Comparison of ENCODE assay signal across 7 cellular contexts in the genomic region with DNA sequence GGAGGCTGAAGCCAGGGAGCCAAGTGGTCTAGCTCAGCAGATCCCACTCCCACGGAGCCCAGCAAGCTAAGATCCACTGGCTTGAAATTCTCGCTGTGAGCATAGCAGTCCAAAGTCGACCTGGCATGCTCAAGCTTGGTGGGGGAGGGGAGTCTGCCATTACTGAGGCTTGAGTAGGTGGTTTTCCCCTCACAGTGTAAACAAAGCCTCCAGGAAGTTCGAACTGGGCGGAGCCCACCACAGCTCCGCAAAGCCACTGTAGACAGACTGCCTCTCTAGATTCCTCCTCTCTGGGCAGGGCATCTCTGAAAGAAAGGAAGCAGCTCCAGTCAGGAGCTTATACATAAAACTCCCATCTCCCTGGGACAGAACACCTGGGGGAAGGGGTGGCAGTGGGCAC.
A peak's percentile ranks its signal among the peaks of the same experiment; 100 is the strongest.
DNase-seq lines count a peak whose midpoint lies in the region; ATAC-seq, FAIRE-seq and TF ChIP-seq lines count a peak whose summit lies in the region.
"Not testable (repeated sequence)": the region's sequence is repeated elsewhere in the genome, so short reads cannot be mapped to it uniquely, and the experiment has no call there.

No MANE protein-coding gene starts in this region.

- not testable (repeated sequence) for H3K9me2 ChIP-seq in PC-3 (replicated peaks; ENCODE audit: low read length)

- H3K36me3 ChIP-seq in HUES48 (ENCODE audit: control insufficient read depth, insufficient read depth, low read length); PC-3 (ENCODE audit: low read depth, low read length); K562 (ENCODE audit: control insufficient read depth, insufficient read depth, low read length); left lung: not testable (repeated sequence)

- intact Hi-C loops in Calu3 (cut with micrococcal nuclease; ENCODE audit: unreplicated experiment); PC-3 (cut with micrococcal nuclease); activated CD8-positive, alpha-beta T cell treated with anti-CD3 and anti-CD28 coated beads for 36 hours (cut with micrococcal nuclease); K562 (cut with micrococcal nuclease); left lung (cut with DNase I): not testable (repeated sequence)

- TF ChIP-seq CTCF in Calu3 (IDR thresholded peaks at IDR 0.05; ENCODE audit: unreplicated experiment); PC-3 (conservative IDR thresholded peaks at IDR 0.05; ENCODE audit: low read depth, low read length); activated CD8-positive, alpha-beta T cell treated with anti-CD3 and anti-CD28 coated beads for 36 hours (IDR thresholded peaks at IDR 0.05); K562 (IDR thresholded peaks at IDR 0.05 in 2 of 3, conservative IDR thresholded peaks at IDR 0.05 in 1 of 3; ENCODE audit: insufficient read depth in 2 of 3, low read depth in 1 of 3, low read length in 3 of 3); left lung (IDR thresholded peaks at IDR 0.05): not testable (repeated sequence)

- POLR2A ChIA-PET in PC-3 (lab: Charles Lee; ENCODE audit: unreplicated experiment); activated CD8-positive, alpha-beta T cell treated with anti-CD3 and anti-CD28 coated beads for 36 hours (lab: Charles Lee): not testable (repeated sequence)
- POLR2A ChIA-PET in K562 (lab: Yijun Ruan, JAX) = interaction anchor here (0.6 kb wide), 1 partner anchor 1033 kb away, joined by 3 read pairs; no protein-coding TSS in a partner anchor

- H2AFZ ChIP-seq in PC-3 (ENCODE audit: low read length) (0 out of 2 replicates have a peak overlapping the region, but pooled peaks have one; percentile 22), K562 (ENCODE audit: low read depth, low read length) (peak overlapping the region; percentile 32; the same call in 1 of the 2 replicates)

- not testable (repeated sequence) for H3K27me3 ChIP-seq in HUES48 (ENCODE audit: control insufficient read depth, insufficient read depth, low read length); PC-3 (ENCODE audit: low read length); K562 (ENCODE audit: control insufficient read depth in 2 of 2, insufficient read depth in 2 of 2, low read length in 2 of 2); left lung

- not testable (repeated sequence) for H3K27ac Mint-ChIP-seq in Calu3 (ENCODE audit: unreplicated experiment)
- H3K27ac Mint-ChIP-seq in activated CD8-positive, alpha-beta T cell treated with anti-CD3 and anti-CD28 coated beads for 36 hours = peak overlapping the region; percentile 69

- H3K27me3 Mint-ChIP-seq in Calu3 (ENCODE audit: unreplicated experiment); activated CD8-positive, alpha-beta T cell treated with anti-CD3 and anti-CD28 coated beads for 36 hours: not testable (repeated sequence)

- H3F3A ChIP-seq in PC-3 (ENCODE audit: low read length, unreplicated experiment) = not testable (repeated sequence)

- in situ Hi-C loops in K562 (cut with MboI) = not testable (repeated sequence)

- H3K27ac ChIP-seq in HUES48 (ENCODE audit: low read depth, low read length) = peak overlapping the region; percentile 27
- H3K27ac ChIP-seq in PC-3 (ENCODE audit: low read length); K562 (ENCODE audit: extremely low read depth, low read depth, low read length); left lung: not testable (repeated sequence)

- H3K4me3 ChIP-seq in HUES48 (ENCODE audit: low read depth, low read length); PC-3 (ENCODE audit: low read length); K562; left lung: not testable (repeated sequence)

- not testable (repeated sequence) for H3K4me1 ChIP-seq in HUES48 (ENCODE audit: control insufficient read depth, insufficient read depth, low read length); K562 (replicated peaks in 1 of 2; ENCODE audit: control insufficient read depth in 2 of 2, insufficient read depth in 2 of 2, low read length in 2 of 2); left lung
- peaks cover 14% of the 10 kb centered on the region for H3K4me1 ChIP-seq in PC-3 (ENCODE audit: insufficient read depth, low read length)

- H3K4me3 Mint-ChIP-seq in Calu3 (ENCODE audit: low read depth, unreplicated experiment) = peak overlapping the region; percentile 11
- not testable (repeated sequence) for H3K4me3 Mint-ChIP-seq in activated CD8-positive, alpha-beta T cell treated with anti-CD3 and anti-CD28 coated beads for 36 hours

- H3K9me3 Mint-ChIP-seq in Calu3 (ENCODE audit: low read depth, unreplicated experiment) = peaks cover 12% of the 10 kb centered on the region
- H3K9me3 Mint-ChIP-seq in activated CD8-positive, alpha-beta T cell treated with anti-CD3 and anti-CD28 coated beads for 36 hours = peaks cover 41% of the 10 kb centered on the region

- WGBS in K562 (ENCODE audit: insufficient coverage, low coverage, missing lambda C conversion rate) = 0% methylated on average over 6 of the region's 6 CpGs

- CTCF ChIA-PET in Calu3 (lab: Charles Lee) = interaction anchor here (0.7 to 1.0 kb wide), 2 partner anchors 19 to 342 kb away, joined by 3 read pairs; no protein-coding TSS in a partner anchor
- CTCF ChIA-PET in PC-3 (lab: Charles Lee); K562 (lab: Yijun Ruan, JAX; ENCODE audit: low intra/inter-chr PET ratio): not testable (repeated sequence)
- CTCF ChIA-PET in activated CD8-positive, alpha-beta T cell treated with anti-CD3 and anti-CD28 coated beads for 36 hours (lab: Charles Lee) = interaction anchor here (0.8 kb wide), 1 partner anchor 158 kb away, joined by 3 read pairs; no protein-coding TSS in a partner anchor

- H3K9me3 ChIP-seq in HUES48 (ENCODE audit: control insufficient read depth, insufficient read depth, low read length); PC-3 (ENCODE audit: low read length); K562 (replicated peaks; ENCODE audit: control insufficient read depth, insufficient read depth, low read depth, low read length); left lung: not testable (repeated sequence)

- not testable (repeated sequence) for ATAC-seq in PC-3; activated CD8-positive, alpha-beta T cell treated with anti-CD3 and anti-CD28 coated beads for 36 hours; K562
- peak; percentile 48 for ATAC-seq in left lung

- not testable (repeated sequence) for TF ChIP-seq POLR2A in K562 (conservative IDR thresholded peaks at IDR 0.05)

- peak; percentile 81 for DNase-seq in Calu3
- peak; percentile 47 for DNase-seq in PC-3
- peak; percentile 58 for DNase-seq in activated CD8-positive, alpha-beta T cell treated with anti-CD3 and anti-CD28 coated beads for 36 hours
- not testable (repeated sequence) for DNase-seq in K562 (ENCODE audit: extremely low read depth in 1 of 4, low spot score in 3 of 4)
- DNase-seq in left lung = peak; percentile 13 to 52
- peak; percentile 19 for DNase-seq in renal cortical epithelial cell (ENCODE audit: low read depth)

- not testable (repeated sequence) for H3K9me1 ChIP-seq in K562 (ENCODE audit: control insufficient read depth, insufficient read depth, low read length)

- not testable (repeated sequence) for H4K20me1 ChIP-seq in PC-3 (ENCODE audit: low read length); K562 (replicated peaks; ENCODE audit: control insufficient read depth, insufficient read depth, low read length)

- peak overlapping the region; percentile 25 for H3K4me2 ChIP-seq in PC-3 (ENCODE audit: low read length)
- not testable (repeated sequence) for H3K4me2 ChIP-seq in K562 (ENCODE audit: insufficient read depth, low read length)

- FAIRE-seq in K562 (lab: Jason Lieb, UNC) = not testable (repeated sequence)

- H3K36me3 Mint-ChIP-seq in Calu3 (ENCODE audit: insufficient read depth, unreplicated experiment) = not testable (repeated sequence)
- peaks cover 13% of the 10 kb centered on the region for H3K36me3 Mint-ChIP-seq in activated CD8-positive, alpha-beta T cell treated with anti-CD3 and anti-CD28 coated beads for 36 hours (ENCODE audit: low read depth)

- peaks cover 19% of the 10 kb centered on the region for H3K4me1 Mint-ChIP-seq in Calu3 (ENCODE audit: low read depth, unreplicated experiment)
- peaks cover 18% of the 10 kb centered on the region for H3K4me1 Mint-ChIP-seq in activated CD8-positive, alpha-beta T cell treated with anti-CD3 and anti-CD28 coated beads for 36 hours (ENCODE audit: low read depth)

- not testable (repeated sequence) for TF ChIP-seq RAD21 in K562 (CRISPR knock-in tag; conservative IDR thresholded peaks at IDR 0.05 in 1 of 2, IDR thresholded peaks at IDR 0.05 in 1 of 2)

- H3K9ac ChIP-seq in HUES48 (ENCODE audit: low read depth, low read length); PC-3 (ENCODE audit: low read length); K562 (ENCODE audit: insufficient read depth in 1 of 2, low read depth in 2 of 2, low read length in 2 of 2): not testable (repeated sequence)

- not testable (repeated sequence) for TF ChIP-seq EP300 in K562 (IDR thresholded peaks at IDR 0.05; ENCODE audit: low read length)

- not testable (repeated sequence) for H3K79me2 ChIP-seq in PC-3 (ENCODE audit: low read length); K562 (ENCODE audit: control insufficient read depth, insufficient read depth, low read length)

- not testable (repeated sequence) for BruUV-seq in Calu3 (replicated peaks; lab: Mats Ljungman, UMichigan); PC-3 (replicated peaks; lab: Mats Ljungman, UMichigan); K562 (replicated peaks; lab: Mats Ljungman, UMichigan)
